8 cellular contexts compared by ENCODE assay signal in the genomic region with DNA sequence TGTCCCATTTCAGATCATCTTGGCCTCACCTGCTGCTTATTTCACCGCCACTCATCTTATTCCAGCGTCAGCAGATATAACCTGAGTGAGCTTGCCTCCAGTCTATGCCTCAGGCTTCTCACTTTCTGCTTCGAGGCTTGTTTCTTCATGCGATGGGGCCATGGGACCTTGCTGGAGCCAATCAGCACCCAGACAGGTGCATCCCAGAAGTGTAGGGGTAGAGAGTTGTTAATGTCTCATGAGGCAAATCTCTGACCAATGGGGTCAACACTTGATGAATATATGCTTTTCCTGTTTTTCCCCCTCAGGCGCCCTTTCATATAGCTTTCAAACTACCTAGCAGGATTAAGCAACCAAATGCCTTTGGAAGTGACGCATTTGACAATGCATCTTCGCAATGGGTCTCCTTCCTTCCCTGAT. TPM values are rescaled to one million over a fixed set of nuclear protein-coding genes. Genes with fewer than 3 reads are reported as not detected.
DNase-seq lines count a peak whose midpoint lies in the region; ATAC-seq and TF ChIP-seq lines count a peak whose summit lies in the region.

No MANE protein-coding gene starts in this region.

- no peaks in the 10 kb centered on the region for H4K20me1 ChIP-seq in OCI-LY3 (ENCODE audit: insufficient read depth, low read length)

- H3K36me3 ChIP-seq in OCI-LY3 (replicated peaks; ENCODE audit: low read depth, low read length) (no peaks in the 10 kb centered on the region), sigmoid colon (peaks cover 0 to 15% (median 2%) of the 10 kb centered on the region in 4 donors)
- no peaks in the 10 kb centered on the region for H3K36me3 ChIP-seq in effector memory CD4-positive, alpha-beta T cell (ENCODE audit: control insufficient read depth, insufficient read depth, low read length)

- H2AFZ ChIP-seq in OCI-LY3 (ENCODE audit: low read depth, low read length), result peak overlapping the region; percentile 65

- no peaks in the 10 kb centered on the region for H3K79me2 ChIP-seq in OCI-LY3 (ENCODE audit: low read length)

- H3K9ac ChIP-seq in OCI-LY3 (ENCODE audit: low read length), result peak overlapping the region; percentile 67

- peak overlapping the region; percentile 87 for H3K4me2 ChIP-seq in OCI-LY3 (ENCODE audit: low read length)

- H3K27ac ChIP-seq in OCI-LY3 (ENCODE audit: low read length) (peak overlapping the region; percentile 85), sigmoid colon (peak overlapping the region; percentile 79 to 89 (median 82))
- H3K27ac ChIP-seq in effector memory CD4-positive, alpha-beta T cell (ENCODE audit: insufficient read depth, low read length, poor library complexity, severe bottlenecking), result peak overlapping the region; percentile 62

- DNase-seq in effector memory CD4-positive, alpha-beta T cell, result no peak
- DNase-seq in sigmoid colon, result no peak
- DNase-seq in activated effector memory CD4-positive, alpha-beta T cell treated with anti-CD3 and anti-CD28 coated beads, Interleukin-2, amount 50 U/mL, for 16 hours, result no peak
- DNase-seq in GM13976 (ENCODE audit: low spot score), result no peak
- no peak for DNase-seq in NCI-H2196 treated with DMSO at 0.1 percent for 48 hours (lab: John Stamatoyannopoulos, UW; ENCODE audit: unreplicated experiment)

- no peaks in the 10 kb centered on the region for H3K9me3 ChIP-seq in OCI-LY3 (ENCODE audit: insufficient read depth, low read length)
- no peaks in the 10 kb centered on the region for H3K9me3 ChIP-seq in effector memory CD4-positive, alpha-beta T cell (ENCODE audit: control insufficient read depth, low read length)
- H3K9me3 ChIP-seq in sigmoid colon, result no peaks in the 10 kb centered on the region

- no peak for TF ChIP-seq EP300 in sigmoid colon (IDR thresholded peaks at IDR 0.05)

- 70 to 82% methylated on average over 7 of the region's 7 CpGs for WGBS in sigmoid colon, 2 donors

- in situ Hi-C loops in GM13976 (cut with MboI; ENCODE audit: low sequenced_read_pairs, unreplicated experiment), result no loop called here

- no peak for TF ChIP-seq CTCF in OCI-LY3 (IDR thresholded peaks at IDR 0.05; ENCODE audit: low read depth, low read length)
- TF ChIP-seq CTCF in sigmoid colon (IDR thresholded peaks at IDR 0.05), result no peak
- no peak for TF ChIP-seq CTCF in GM13976 (IDR thresholded peaks at IDR 0.05; ENCODE audit: borderline replicate concordance, control extremely low read depth, extremely low read depth, insufficient read depth, missing control alignments)

- no peak for ATAC-seq in HG02763 (IDR thresholded peaks at IDR 0.05; ENCODE audit: unreplicated experiment)

- peak overlapping the region; percentile 12; the same call in 1 of the 2 replicates for H3K4me3 ChIP-seq in GM08714 (ENCODE audit: low read length)
- H3K4me3 ChIP-seq in OCI-LY3 (ENCODE audit: low read length), result peak overlapping the region; percentile 87
- peak overlapping the region; percentile 91 for H3K4me3 ChIP-seq in effector memory CD4-positive, alpha-beta T cell (ENCODE audit: insufficient read depth, low read depth, low read length, poor library complexity, severe bottlenecking)
- H3K4me3 ChIP-seq in sigmoid colon, result peak overlapping the region; percentile 84 to 95 (median 90)

- peaks cover 43% of the 10 kb centered on the region for H3K4me1 ChIP-seq in OCI-LY3 (ENCODE audit: low read length)
- peaks cover 4% of the 10 kb centered on the region for H3K4me1 ChIP-seq in effector memory CD4-positive, alpha-beta T cell (ENCODE audit: control insufficient read depth, insufficient read depth, low read length, poor library complexity, severe bottlenecking)
- peaks cover 0 to 24% (median 18%) of the 10 kb centered on the region in 4 donors for H3K4me1 ChIP-seq in sigmoid colon

- intact Hi-C loops in sigmoid colon (cut with DNase I), result no loop called here

- no peak for TF ChIP-seq POLR2A in sigmoid colon (IDR thresholded peaks at IDR 0.05)

- H3K27me3 ChIP-seq in OCI-LY3 (ENCODE audit: low read depth, low read length), result no peaks in the 10 kb centered on the region
- no peaks in the 10 kb centered on the region for H3K27me3 ChIP-seq in effector memory CD4-positive, alpha-beta T cell (replicated peaks; ENCODE audit: control insufficient read depth, insufficient read depth, low read length, poor library complexity, severe bottlenecking)
- no peaks in the 10 kb centered on the region for H3K27me3 ChIP-seq in sigmoid colon

RNA-seq across cellular contexts. Expression of gene YIPF1, which starts 0.9 kb away (rescaled TPM):
- total RNA-seq in sigmoid colon, result 10 to 100 TPM; 13.3 to 23.3 (median 18.8) TPM
- 10 to 100 TPM; 24.5 to 28.0 (median 27.6) TPM for polyA plus RNA-seq in sigmoid colon

RNA-seq across cellular contexts. Expression of gene DIO1, which starts 3.5 kb away (rescaled TPM):
- not detected for total RNA-seq in sigmoid colon
- not detected for polyA plus RNA-seq in sigmoid colon

RNA-seq across cellular contexts. Expression of gene NDC1, which starts 52.4 kb away (rescaled TPM):
- 10 to 100 TPM in 2 of 4 donors, 1 to 10 TPM in 2; 7.6 to 11.4 (median 10.2) TPM for total RNA-seq in sigmoid colon
- polyA plus RNA-seq in sigmoid colon, result 10 to 100 TPM in 1 of 3 donors, 1 to 10 TPM in 2; 1.8 to 15.4 (median 3.0) TPM

RNA-seq across cellular contexts. Expression of gene IFT25, which starts 55.0 kb away (rescaled TPM):
- 10 to 100 TPM; 16.1 to 33.9 (median 24.9) TPM for total RNA-seq in sigmoid colon
- polyA plus RNA-seq in sigmoid colon, result 10 to 100 TPM; 17.3 to 31.8 (median 26.4) TPM

RNA-seq across cellular contexts. Expression of gene LRRC42, which starts 55.6 kb away (rescaled TPM):
- total RNA-seq in sigmoid colon, result 10 to 100 TPM; 18.5 to 21.6 (median 19.8) TPM
- 10 to 100 TPM; 15.2 to 25.4 (median 19.2) TPM for polyA plus RNA-seq in sigmoid colon

Comparison
In these comparisons a context has a peak if more than half of its experiments do, and no peak if none do; other contexts are left out.
1. H3K4me3 ChIP-seq: peak in every context shown above with its lines; median percentile 91 in effector memory CD4-positive, alpha-beta T cell; 90 in sigmoid colon; 87 in OCI-LY3; 12 in GM08714.